1 cellular context compared by ENCODE assay signal in genomic region chr4:160567634-160568033, GRCh38.
TF ChIP-seq lines count a peak whose summit lies in the region.

No MANE protein-coding gene starts in this region.

TF ChIP-seq in HepG2, 621 proteins besides CTCF, POLR2A, EP300 and RAD21 (continued from another document):
- TF ChIP-seq ZNF646 (CRISPR knock-in tag; IDR thresholded peaks at IDR 0.05): no peak
- TF ChIP-seq TAF1 (CRISPR knock-in tag; IDR thresholded peaks at IDR 0.05): no peak
- TF ChIP-seq ZBTB4 (CRISPR knock-in tag; IDR thresholded peaks at IDR 0.05; ENCODE audit: borderline replicate concordance): no peak
- no peak for TF ChIP-seq ZNF33A (CRISPR knock-in tag; IDR thresholded peaks at IDR 0.05; ENCODE audit: borderline replicate concordance)
- no peak for TF ChIP-seq ZNF367 (CRISPR knock-in tag; IDR thresholded peaks at IDR 0.05; ENCODE audit: borderline replicate concordance)
